ENCODE assay signal across 19 cellular contexts in genomic region chr2:112194480-112194879, GRCh38.
"Had no signal": no experiment of that assay in that cellular context is flagged by ENCODE, and none has a peak within 500 bp of the region (broad histone marks: within the 10 kb centered on the region; RNA-seq: fewer than 3 reads in every experiment).

No MANE protein-coding gene starts in this region.

- H3K9me3 ChIP-seq: left lung, mucosa of descending colon, neutrophil, transverse colon had no signal

- H3K4me3 Mint-ChIP-seq: central memory CD8-positive, alpha-beta T cell; natural killer cell; stimulated activated naive B cell treated with anti-CD40 and anti-IgM and Interleukin-4, amounts not matched to agents 10 μg/mL and 1 μg/mL and 100 μg/mL, for 72 hours had no signal

- H3K27me3 Mint-ChIP-seq: central memory CD8-positive, alpha-beta T cell; stimulated activated naive B cell treated with anti-CD40 and anti-IgM and Interleukin-4, amounts not matched to agents 10 μg/mL and 1 μg/mL and 100 μg/mL, for 72 hours had no signal

- H3K27ac ChIP-seq: brain microvascular endothelial cell, coronary artery, left lung, neutrophil, transverse colon had no signal

- H3K27ac Mint-ChIP-seq: natural killer cell; stimulated activated naive B cell treated with anti-CD40 and anti-IgM and Interleukin-4, amounts not matched to agents 10 μg/mL and 1 μg/mL and 100 μg/mL, for 72 hours had no signal

- H3K4me3 ChIP-seq: coronary artery, left lung, mucosa of descending colon, transverse colon had no signal

- H3K9me3 Mint-ChIP-seq: central memory CD8-positive, alpha-beta T cell; natural killer cell; stimulated activated naive B cell treated with anti-CD40 and anti-IgM and Interleukin-4, amounts not matched to agents 10 μg/mL and 1 μg/mL and 100 μg/mL, for 72 hours had no signal

- ATAC-seq: left lung; mucosa of descending colon; natural killer cell; stimulated activated naive B cell treated with anti-CD40 and anti-IgM and Interleukin-4, amounts not matched to agents 10 μg/mL and 1 μg/mL and 100 μg/mL, for 72 hours had no signal

- H3K36me3 Mint-ChIP-seq: natural killer cell; stimulated activated naive B cell treated with anti-CD40 and anti-IgM and Interleukin-4, amounts not matched to agents 10 μg/mL and 1 μg/mL and 100 μg/mL, for 72 hours had no signal

- H3K36me3 ChIP-seq: brain microvascular endothelial cell, left lung, neutrophil, transverse colon had no signal

- DNase-seq: activated CD4-positive, CD25-positive, alpha-beta regulatory T cell treated with anti-CD3 and anti-CD28 coated beads, Interleukin-2, amount 50 U/mL, for 72 hours; anterior cingulate cortex; brain microvascular endothelial cell; effector CD4-positive, alpha-beta T cell; foreskin fibroblast; glutamatergic neuron; hypothalamus; kidney; left lung; mammary epithelial cell; mucosa of descending colon; natural killer cell; stimulated activated CD4-positive, alpha-beta T cell treated with anti-CD3 and anti-CD28 coated beads, Interleukin-12 subunit alpha, Interleukin-12 subunit beta, amount 100 ng/mL, for 4 hours; stimulated activated naive B cell treated with anti-CD40 and anti-IgM and Interleukin-4, amounts not matched to agents 10 μg/mL and 1 μg/mL and 100 μg/mL, for 72 hours; substantia nigra; transverse colon had no signal

- H3K27me3 ChIP-seq: brain microvascular endothelial cell, left lung, neutrophil, transverse colon had no signal

- H3K4me1 Mint-ChIP-seq: central memory CD8-positive, alpha-beta T cell; natural killer cell had no signal

- H3K4me1 ChIP-seq: left lung, transverse colon had no signal

- FAIRE-seq: kidney had no signal
